Comparison of ENCODE assay signal across 8 cellular contexts in genomic region chr11:86802601-86803051, GRCh38. TPM values are rescaled to one million over a fixed set of nuclear protein-coding genes. Genes with fewer than 3 reads are reported as not detected.
DNase-seq lines count a peak whose midpoint lies in the region; ATAC-seq and TF ChIP-seq lines count a peak whose summit lies in the region.

No MANE protein-coding gene starts in this region.

- H3K27me3 ChIP-seq in ACC112 (ENCODE audit: insufficient read depth, low read length): no peaks in the 10 kb centered on the region
- peaks cover 0 to 15% (median 0%) of the 10 kb centered on the region in 9 donors for H3K27me3 ChIP-seq in heart left ventricle
- no peaks in the 10 kb centered on the region for H3K27me3 ChIP-seq in sigmoid colon

- H3K4me3 ChIP-seq in ACC112 (ENCODE audit: low read depth, low read length): peak overlapping the region; percentile 79
- peak overlapping the region in 6 of 12 donors; percentile 15 to 92 (median 75) for H3K4me3 ChIP-seq in heart left ventricle
- peak overlapping the region; percentile 69 to 91 (median 81) for H3K4me3 ChIP-seq in sigmoid colon

- POLR2A ChIA-PET in GM10248 (lab: Yijun Ruan, JAX): no interaction called here

- intact Hi-C loops in heart left ventricle (cut with DNase I): loop anchor here in 8 of 10 donors (1.0 to 10.0 kb wide), 6 partner anchors 128 to 345 kb away; partner anchors contain the start of gene ME3 (in 4 of the 8)
- intact Hi-C loops in sigmoid colon (cut with DNase I): loop anchor here (5.0 kb wide), 1 partner anchor 60 kb away; no protein-coding TSS in a partner anchor

- TF ChIP-seq EP300 in sigmoid colon (IDR thresholded peaks at IDR 0.05): no peak

- no peak for TF ChIP-seq POLR2A in heart left ventricle (IDR thresholded peaks at IDR 0.05)
- no peak for TF ChIP-seq POLR2A in sigmoid colon (IDR thresholded peaks at IDR 0.05)

- DNase-seq in GM10248 (ENCODE audit: extremely low spot score): no peak
- DNase-seq in Kasumi-1 (lab: John Stamatoyannopoulos, UW): peak; percentile 63 to 75
- no peak for DNase-seq in heart left ventricle
- DNase-seq in sigmoid colon: no peak
- DNase-seq in cerebellar nuclear complex (lab: John Stamatoyannopoulos, UW): no peak

- peaks cover 47% of the 10 kb centered on the region for H3K4me1 ChIP-seq in ACC112 (ENCODE audit: control insufficient read depth, insufficient read depth, low read length, unreplicated experiment)
- peaks cover 0 to 39% (median 18%) of the 10 kb centered on the region in 12 donors for H3K4me1 ChIP-seq in heart left ventricle
- H3K4me1 ChIP-seq in sigmoid colon: peaks cover 0 to 71% (median 62%) of the 10 kb centered on the region in 4 donors

- TF ChIP-seq CTCF in GM10248 (IDR thresholded peaks at IDR 0.05; ENCODE audit: control extremely low read depth, extremely low read depth, low read depth, missing control alignments) (peak; percentile 7), VCaP (conservative IDR thresholded peaks at IDR 0.05) (peak; percentile 86), heart left ventricle (IDR thresholded peaks at IDR 0.05) (peak; percentile 28 to 64 (median 44)), sigmoid colon (IDR thresholded peaks at IDR 0.05) (peak; percentile 17 to 76 (median 56))

- H3K79me2 ChIP-seq in ACC112 (ENCODE audit: control insufficient read depth, insufficient read depth, low read length, unreplicated experiment): peaks cover 77% of the 10 kb centered on the region

- no peaks in the 10 kb centered on the region for H3K9me3 ChIP-seq in heart left ventricle
- H3K9me3 ChIP-seq in sigmoid colon: no peaks in the 10 kb centered on the region

- H2AFZ ChIP-seq in ACC112 (ENCODE audit: low read length, unreplicated experiment): no peak overlapping the region

- 26 to 36% (median 31%) methylated on average over 3 of the region's 3 CpGs for WGBS in heart left ventricle, 4 donors
- WGBS in sigmoid colon, 2 donors: 7 to 28% methylated on average over 3 of the region's 3 CpGs

- H3K27ac ChIP-seq in ACC112 (ENCODE audit: low read depth, low read length): peak overlapping the region; percentile 90
- no peak overlapping the region for H3K27ac ChIP-seq in VCaP
- peak overlapping the region in 1 of 12 donors; percentile 83 for H3K27ac ChIP-seq in heart left ventricle
- peak overlapping the region in 3 of 4 donors; percentile 88 to 94 (median 92) for H3K27ac ChIP-seq in sigmoid colon

- peak in 2 of 4 donors; percentile 20 to 47 for ATAC-seq in heart left ventricle
- ATAC-seq in GM21619 (IDR thresholded peaks at IDR 0.05; ENCODE audit: unreplicated experiment): no peak

- CTCF ChIA-PET in GM10248 (lab: Yijun Ruan, JAX): interaction anchor here (0.8 kb wide), 1 partner anchor 82 kb away, joined by 3 read pairs; no protein-coding TSS in a partner anchor

- H3K36me3 ChIP-seq in ACC112 (ENCODE audit: insufficient read depth, low read length): peaks cover 12% of the 10 kb centered on the region; the same call in 1 of the 2 replicates
- H3K36me3 ChIP-seq in heart left ventricle: no peaks in the 10 kb centered on the region
- H3K36me3 ChIP-seq in sigmoid colon: peaks cover 0 to 1% (median 0%) of the 10 kb centered on the region in 4 donors

RNA-seq across cellular contexts. Expression of gene PRSS23, which starts 2.3 kb away (rescaled TPM):
- total RNA-seq in heart left ventricle (10 to 100 TPM in 7 of 9 donors, 1 to 10 TPM in 2; 5.9 to 36.8 (median 18.3) TPM), sigmoid colon (100 to 1,000 TPM in 3 of 4 donors, 10 to 100 TPM in 1; 78.5 to 183 (median 120) TPM)
- polyA plus RNA-seq in heart left ventricle (10 to 100 TPM in 1 of 2 donors, 1 to 10 TPM in 1; 3.0 to 15.9 TPM), sigmoid colon (10 to 100 TPM; 25.2 to 32.4 (median 32.2) TPM)

Comparison
In these comparisons a context has a peak if more than half of its experiments do, and no peak if none do; other contexts are left out.
1. DNase-seq: peak in Kasumi-1 (2 of 2); none in GM10248 (single experiment), heart left ventricle (0 of 5), sigmoid colon (single experiment) and cerebellar nuclear complex (0 of 2).
2. CTCF ChIP-seq: peak in every context shown above with its lines; median percentile 86 in VCaP; 56 in sigmoid colon; 44 in heart left ventricle; 7 in GM10248.